1 cellular context compared by ENCODE assay signal in genomic region chr7:137948845-137949330, GRCh38.
TF ChIP-seq lines count a peak whose summit lies in the region.

No MANE protein-coding gene starts in this region.

TF ChIP-seq in HepG2, 621 proteins besides CTCF, POLR2A, EP300 and RAD21 (continued from another document and continues in another):
- TF ChIP-seq, protein P1, sequence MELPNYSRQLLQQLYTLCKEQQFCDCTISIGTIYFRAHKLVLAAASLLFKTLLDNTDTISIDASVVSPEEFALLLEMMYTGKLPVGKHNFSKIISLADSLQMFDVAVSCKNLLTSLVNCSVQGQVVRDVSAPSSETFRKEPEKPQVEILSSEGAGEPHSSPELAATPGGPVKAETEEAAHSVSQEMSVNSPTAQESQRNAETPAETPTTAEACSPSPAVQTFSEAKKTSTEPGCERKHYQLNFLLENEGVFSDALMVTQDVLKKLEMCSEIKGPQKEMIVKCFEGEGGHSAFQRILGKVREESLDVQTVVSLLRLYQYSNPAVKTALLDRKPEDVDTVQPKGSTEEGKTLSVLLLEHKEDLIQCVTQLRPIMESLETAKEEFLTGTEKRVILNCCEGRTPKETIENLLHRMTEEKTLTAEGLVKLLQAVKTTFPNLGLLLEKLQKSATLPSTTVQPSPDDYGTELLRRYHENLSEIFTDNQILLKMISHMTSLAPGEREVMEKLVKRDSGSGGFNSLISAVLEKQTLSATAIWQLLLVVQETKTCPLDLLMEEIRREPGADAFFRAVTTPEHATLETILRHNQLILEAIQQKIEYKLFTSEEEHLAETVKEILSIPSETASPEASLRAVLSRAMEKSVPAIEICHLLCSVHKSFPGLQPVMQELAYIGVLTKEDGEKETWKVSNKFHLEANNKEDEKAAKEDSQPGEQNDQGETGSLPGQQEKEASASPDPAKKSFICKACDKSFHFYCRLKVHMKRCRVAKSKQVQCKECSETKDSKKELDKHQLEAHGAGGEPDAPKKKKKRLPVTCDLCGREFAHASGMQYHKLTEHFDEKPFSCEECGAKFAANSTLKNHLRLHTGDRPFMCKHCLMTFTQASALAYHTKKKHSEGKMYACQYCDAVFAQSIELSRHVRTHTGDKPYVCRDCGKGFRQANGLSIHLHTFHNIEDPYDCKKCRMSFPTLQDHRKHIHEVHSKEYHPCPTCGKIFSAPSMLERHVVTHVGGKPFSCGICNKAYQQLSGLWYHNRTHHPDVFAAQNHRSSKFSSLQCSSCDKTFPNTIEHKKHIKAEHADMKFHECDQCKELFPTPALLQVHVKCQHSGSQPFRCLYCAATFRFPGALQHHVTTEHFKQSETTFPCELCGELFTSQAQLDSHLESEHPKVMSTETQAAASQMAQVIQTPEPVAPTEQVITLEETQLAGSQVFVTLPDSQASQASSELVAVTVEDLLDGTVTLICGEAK (IDR thresholded peaks at IDR 0.05) = no peak
- TF ChIP-seq, protein P1 (CRISPR knock-in tag; IDR thresholded peaks at IDR 0.05) = no peak; the same call in 1 of the 2 replicates
- TF ChIP-seq ZFAT (CRISPR knock-in tag; conservative IDR thresholded peaks at IDR 0.05) = no peak
- TF ChIP-seq FOXM1 (CRISPR knock-in tag; IDR thresholded peaks at IDR 0.05) = no peak
- TF ChIP-seq ZFP1 (CRISPR knock-in tag; IDR thresholded peaks at IDR 0.05) = no peak
- TF ChIP-seq ZNF383 (CRISPR knock-in tag; IDR thresholded peaks at IDR 0.05; ENCODE audit: borderline replicate concordance) = no peak
- TF ChIP-seq PAF1 (CRISPR knock-in tag; IDR thresholded peaks at IDR 0.05) = no peak
- no peak for TF ChIP-seq ZNF841 (CRISPR knock-in tag; IDR thresholded peaks at IDR 0.05; ENCODE audit: borderline replicate concordance)
- 0 out of 2 replicates have a peak, but pooled peaks have one; percentile 65 for TF ChIP-seq CBFB (CRISPR knock-in tag; IDR thresholded peaks at IDR 0.05)
- TF ChIP-seq, protein P2, sequence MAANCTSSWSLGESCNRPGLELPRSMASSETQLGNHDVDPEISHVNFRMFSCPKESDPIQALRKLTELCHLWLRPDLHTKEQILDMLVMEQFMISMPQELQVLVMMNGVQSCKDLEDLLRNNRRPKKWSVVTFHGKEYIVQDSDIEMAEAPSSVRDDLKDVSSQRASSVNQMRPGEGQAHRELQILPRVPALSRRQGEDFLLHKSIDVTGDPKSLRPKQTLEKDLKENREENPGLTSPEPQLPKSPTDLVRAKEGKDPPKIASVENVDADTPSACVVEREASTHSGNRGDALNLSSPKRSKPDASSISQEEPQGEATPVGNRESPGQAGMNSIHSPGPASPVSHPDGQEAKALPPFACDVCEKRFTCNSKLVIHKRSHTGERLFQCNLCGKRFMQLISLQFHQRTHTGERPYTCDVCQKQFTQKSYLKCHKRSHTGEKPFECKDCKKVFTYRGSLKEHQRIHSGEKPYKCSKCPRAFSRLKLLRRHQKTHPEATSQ (CRISPR knock-in tag; IDR thresholded peaks at IDR 0.05; ENCODE audit: borderline replicate concordance) = no peak
- TF ChIP-seq, protein P3, sequence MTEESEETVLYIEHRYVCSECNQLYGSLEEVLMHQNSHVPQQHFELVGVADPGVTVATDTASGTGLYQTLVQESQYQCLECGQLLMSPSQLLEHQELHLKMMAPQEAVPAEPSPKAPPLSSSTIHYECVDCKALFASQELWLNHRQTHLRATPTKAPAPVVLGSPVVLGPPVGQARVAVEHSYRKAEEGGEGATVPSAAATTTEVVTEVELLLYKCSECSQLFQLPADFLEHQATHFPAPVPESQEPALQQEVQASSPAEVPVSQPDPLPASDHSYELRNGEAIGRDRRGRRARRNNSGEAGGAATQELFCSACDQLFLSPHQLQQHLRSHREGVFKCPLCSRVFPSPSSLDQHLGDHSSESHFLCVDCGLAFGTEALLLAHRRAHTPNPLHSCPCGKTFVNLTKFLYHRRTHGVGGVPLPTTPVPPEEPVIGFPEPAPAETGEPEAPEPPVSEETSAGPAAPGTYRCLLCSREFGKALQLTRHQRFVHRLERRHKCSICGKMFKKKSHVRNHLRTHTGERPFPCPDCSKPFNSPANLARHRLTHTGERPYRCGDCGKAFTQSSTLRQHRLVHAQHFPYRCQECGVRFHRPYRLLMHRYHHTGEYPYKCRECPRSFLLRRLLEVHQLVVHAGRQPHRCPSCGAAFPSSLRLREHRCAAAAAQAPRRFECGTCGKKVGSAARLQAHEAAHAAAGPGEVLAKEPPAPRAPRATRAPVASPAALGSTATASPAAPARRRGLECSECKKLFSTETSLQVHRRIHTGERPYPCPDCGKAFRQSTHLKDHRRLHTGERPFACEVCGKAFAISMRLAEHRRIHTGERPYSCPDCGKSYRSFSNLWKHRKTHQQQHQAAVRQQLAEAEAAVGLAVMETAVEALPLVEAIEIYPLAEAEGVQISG (CRISPR knock-in tag; IDR thresholded peaks at IDR 0.05) = peak; percentile 25; the same call in 1 of the 2 replicates
- no peak for TF ChIP-seq ZNF143 (CRISPR knock-in tag; IDR thresholded peaks at IDR 0.05)
- peak; percentile 36; the same call in 1 of the 2 replicates for TF ChIP-seq KMT2B (CRISPR knock-in tag; IDR thresholded peaks at IDR 0.05)
- TF ChIP-seq RFX1 (IDR thresholded peaks at IDR 0.05) = no peak
- no peak for TF ChIP-seq MYNN (CRISPR knock-in tag; IDR thresholded peaks at IDR 0.05; ENCODE audit: low read depth)
- no peak for TF ChIP-seq ZNF777 (CRISPR knock-in tag; IDR thresholded peaks at IDR 0.05)
- peak; percentile 81 for TF ChIP-seq KDM6A (CRISPR knock-in tag; IDR thresholded peaks at IDR 0.05; ENCODE audit: low read depth)
- no peak for TF ChIP-seq ATF7-NPFF (CRISPR knock-in tag; IDR thresholded peaks at IDR 0.05; ENCODE audit: low read depth)
- peak; percentile 66; the same call in 1 of the 2 replicates for TF ChIP-seq NFKBIZ (CRISPR knock-in tag; IDR thresholded peaks at IDR 0.05)
- no peak for TF ChIP-seq ZNF839 (CRISPR knock-in tag; IDR thresholded peaks at IDR 0.05; ENCODE audit: borderline replicate concordance)
- TF ChIP-seq NR2F1 (CRISPR knock-in tag; IDR thresholded peaks at IDR 0.05) = 0 out of 4 replicates have a peak, but pooled peaks of 1 of the 2 experiments have one; percentile 15
- 0 out of 2 replicates have a peak, but pooled peaks have one; percentile 74 for TF ChIP-seq MBD4 (IDR thresholded peaks at IDR 0.05; ENCODE audit: borderline replicate concordance, low read length)
- no peak for TF ChIP-seq SMARCE1 (IDR thresholded peaks at IDR 0.05; ENCODE audit: borderline replicate concordance)
- peak; percentile 63 for TF ChIP-seq DPF2 (CRISPR knock-in tag; IDR thresholded peaks at IDR 0.05; ENCODE audit: borderline replicate concordance, low read depth)
- TF ChIP-seq CBX2 (IDR thresholded peaks at IDR 0.05; ENCODE audit: low read depth, low read length) = no peak
- no peak for TF ChIP-seq CBX2 (CRISPR knock-in tag; IDR thresholded peaks at IDR 0.05; ENCODE audit: low read depth)
- TF ChIP-seq ZNF737 (CRISPR knock-in tag; IDR thresholded peaks at IDR 0.05; ENCODE audit: borderline replicate concordance) = no peak
- TF ChIP-seq ZNF468 (CRISPR knock-in tag; IDR thresholded peaks at IDR 0.05) = no peak
- TF ChIP-seq ZNF317 (CRISPR knock-in tag; IDR thresholded peaks at IDR 0.05) = 0 out of 2 replicates have a peak, but pooled peaks have one; percentile 48
- no peak for TF ChIP-seq NR3C1 (CRISPR knock-in tag; IDR thresholded peaks at IDR 0.05)
- TF ChIP-seq JUND (CRISPR knock-in tag; IDR thresholded peaks at IDR 0.05) = 0 out of 2 replicates have a peak, but pooled peaks have one; percentile 10
- TF ChIP-seq ZNF720 (CRISPR knock-in tag; IDR thresholded peaks at IDR 0.05) = no peak
- TF ChIP-seq, protein P4, sequence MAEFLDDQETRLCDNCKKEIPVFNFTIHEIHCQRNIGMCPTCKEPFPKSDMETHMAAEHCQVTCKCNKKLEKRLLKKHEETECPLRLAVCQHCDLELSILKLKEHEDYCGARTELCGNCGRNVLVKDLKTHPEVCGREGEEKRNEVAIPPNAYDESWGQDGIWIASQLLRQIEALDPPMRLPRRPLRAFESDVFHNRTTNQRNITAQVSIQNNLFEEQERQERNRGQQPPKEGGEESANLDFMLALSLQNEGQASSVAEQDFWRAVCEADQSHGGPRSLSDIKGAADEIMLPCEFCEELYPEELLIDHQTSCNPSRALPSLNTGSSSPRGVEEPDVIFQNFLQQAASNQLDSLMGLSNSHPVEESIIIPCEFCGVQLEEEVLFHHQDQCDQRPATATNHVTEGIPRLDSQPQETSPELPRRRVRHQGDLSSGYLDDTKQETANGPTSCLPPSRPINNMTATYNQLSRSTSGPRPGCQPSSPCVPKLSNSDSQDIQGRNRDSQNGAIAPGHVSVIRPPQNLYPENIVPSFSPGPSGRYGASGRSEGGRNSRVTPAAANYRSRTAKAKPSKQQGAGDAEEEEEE (CRISPR knock-in tag; IDR thresholded peaks at IDR 0.05; ENCODE audit: borderline replicate concordance) = no peak
- TF ChIP-seq ZNF788 (CRISPR knock-in tag; IDR thresholded peaks at IDR 0.05; ENCODE audit: borderline replicate concordance) = peak; percentile 18; the same call in 1 of the 2 replicates
- no peak for TF ChIP-seq SNAPC5 (CRISPR knock-in tag; IDR thresholded peaks at IDR 0.05; ENCODE audit: borderline replicate concordance)
- TF ChIP-seq ZFP36L1 (CRISPR knock-in tag; IDR thresholded peaks at IDR 0.05) = no peak
- TF ChIP-seq ZBTB33 (CRISPR knock-in tag; IDR thresholded peaks at IDR 0.05) = 0 out of 2 replicates have a peak, but pooled peaks have one; percentile 43
- no peak for TF ChIP-seq RAD51 (IDR thresholded peaks at IDR 0.05; ENCODE audit: borderline replicate concordance)
- TF ChIP-seq ZNF337 (CRISPR knock-in tag; IDR thresholded peaks at IDR 0.05; ENCODE audit: borderline replicate concordance, low read depth) = no peak
- TF ChIP-seq, protein P5, sequence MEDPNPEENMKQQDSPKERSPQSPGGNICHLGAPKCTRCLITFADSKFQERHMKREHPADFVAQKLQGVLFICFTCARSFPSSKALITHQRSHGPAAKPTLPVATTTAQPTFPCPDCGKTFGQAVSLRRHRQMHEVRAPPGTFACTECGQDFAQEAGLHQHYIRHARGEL (CRISPR knock-in tag; IDR thresholded peaks at IDR 0.05) = no peak
- TF ChIP-seq ZNF687 (CRISPR knock-in tag; IDR thresholded peaks at IDR 0.05) = no peak
- no peak for TF ChIP-seq ELF4 (CRISPR knock-in tag; IDR thresholded peaks at IDR 0.05; ENCODE audit: borderline replicate concordance)
